In the genomic region with DNA sequence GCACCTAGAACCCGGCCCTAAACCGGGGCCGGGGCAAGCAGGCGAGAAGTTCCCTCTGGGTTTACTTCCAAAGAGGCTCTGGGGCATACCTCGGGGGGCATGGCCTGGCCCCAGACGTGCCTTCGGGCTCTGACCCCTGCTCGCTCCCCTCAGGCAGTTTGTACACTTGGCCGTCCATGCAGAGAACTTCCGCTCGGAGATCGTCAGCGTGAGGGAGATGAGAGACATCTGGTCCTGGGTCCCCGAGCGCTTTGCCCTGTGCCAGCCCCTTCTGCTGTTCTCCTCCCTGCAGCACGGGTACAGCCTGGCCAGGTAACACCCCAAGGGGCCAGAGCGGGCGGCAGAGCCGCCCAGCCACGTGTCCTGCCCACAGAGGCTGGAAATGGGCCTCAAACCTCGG, we compare ENCODE assay signal across 23 cellular contexts. TPM values are rescaled to one million over a fixed set of nuclear protein-coding genes. Genes with fewer than 3 reads are reported as not detected.
"Had no signal": no experiment of that assay in that cellular context is flagged by ENCODE, and none has a peak within 500 bp of the region (broad histone marks: within the 10 kb centered on the region; RNA-seq: fewer than 3 reads in every experiment).

No MANE protein-coding gene starts in this region.

- H3K4me3 Mint-ChIP-seq: activated CD4-positive, alpha-beta T cell treated with anti-CD3 and anti-CD28 coated beads, Interleukin-2, amount 10 ng/mL, durations not matched to agents 24 days and 14 days; activated CD8-positive, alpha-beta T cell treated with anti-CD3 and anti-CD28 coated beads, Interleukin-2, amount 10 ng/mL, durations not matched to agents 7 days and 5 days; activated T-cell treated with anti-CD3 and anti-CD28 coated beads, Interleukin-2, amount 50 U/mL, for 72 hours; brain; immature natural killer cell; naive thymus-derived CD8-positive, alpha-beta T cell; stimulated activated naive CD8-positive, alpha-beta T cell treated with anti-CD3 and anti-CD28 coated beads, Interleukin-15, Interleukin-2, amounts not matched to agents 100 ng/mL and 50 ng/mL, for 24 hours; T-helper 17 cell had no signal

- ATAC-seq: activated CD8-positive, alpha-beta T cell treated with anti-CD3 and anti-CD28 coated beads, Interleukin-2, amount 10 ng/mL, durations not matched to agents 7 days and 5 days; activated naive CD4-positive, alpha-beta T cell treated with anti-CD3 and anti-CD28 coated beads, Interleukin-2, amount 50 U/mL, for 72 hours; activated T-cell treated with anti-CD3 and anti-CD28 coated beads, Interleukin-2, amount 50 U/mL, for 72 hours; naive thymus-derived CD8-positive, alpha-beta T cell; T-helper 17 cell had no signal

- H3K36me3 Mint-ChIP-seq: activated naive CD4-positive, alpha-beta T cell treated with anti-CD3 and anti-CD28 coated beads, Interleukin-2, amount 50 U/mL, for 72 hours had no signal

- H3K27ac Mint-ChIP-seq: activated CD4-positive, alpha-beta T cell treated with anti-CD3 and anti-CD28 coated beads, Interleukin-2, amount 10 ng/mL, durations not matched to agents 24 days and 14 days; activated T-cell treated with anti-CD3 and anti-CD28 coated beads, Interleukin-2, amount 50 U/mL, for 72 hours; stimulated activated naive CD8-positive, alpha-beta T cell treated with anti-CD3 and anti-CD28 coated beads, Interleukin-15, Interleukin-2, amounts not matched to agents 100 ng/mL and 50 ng/mL, for 24 hours; T-helper 17 cell had no signal

- H3K4me1 Mint-ChIP-seq: activated CD4-positive, alpha-beta T cell treated with anti-CD3 and anti-CD28 coated beads, Interleukin-2, amount 10 ng/mL, durations not matched to agents 24 days and 14 days; immature natural killer cell; T-helper 17 cell had no signal

- H3K27me3 Mint-ChIP-seq: activated CD4-positive, alpha-beta T cell treated with anti-CD3 and anti-CD28 coated beads, Interleukin-2, amount 10 ng/mL, durations not matched to agents 24 days and 14 days; brain; naive thymus-derived CD8-positive, alpha-beta T cell; stimulated activated naive CD8-positive, alpha-beta T cell treated with anti-CD3 and anti-CD28 coated beads, Interleukin-15, Interleukin-2, amounts not matched to agents 100 ng/mL and 50 ng/mL, for 24 hours; T-helper 17 cell had no signal

- DNase-seq: activated CD4-positive, alpha-beta T cell treated with anti-CD3 and anti-CD28 coated beads, Interleukin-2, amount 10 ng/mL, durations not matched to agents 24 days and 14 days; activated CD4-positive, CD25-positive, alpha-beta regulatory T cell; activated CD8-positive, alpha-beta memory T cell treated with anti-CD3 and anti-CD28 coated beads, Interleukin-2, amount 50 U/mL, for 48 hours; activated CD8-positive, alpha-beta T cell treated with anti-CD3 and anti-CD28 coated beads, Interleukin-2, amount 10 ng/mL, durations not matched to agents 7 days and 5 days; activated gamma-delta T cell; activated T-cell treated with anti-CD3 and anti-CD28 coated beads, Interleukin-2, amount 50 U/mL, for 72 hours; cortex of kidney; effector CD8-positive, alpha-beta T cell; foreskin fibroblast; glutamatergic neuron; immature natural killer cell; naive thymus-derived CD8-positive, alpha-beta T cell; posterior cingulate gyrus; small intestine; stimulated activated CD4-positive, alpha-beta T cell treated with anti-CD3 and anti-CD28 coated beads, Interleukin-4, amount 100 ng/mL, for 4 hours; stimulated activated CD8-positive, alpha-beta memory T cell treated with anti-CD3 and anti-CD28 coated beads, Interleukin-4, amount 100 ng/mL, for 48 hours; T-helper 17 cell had no signal

- H3K9me3 Mint-ChIP-seq: activated CD4-positive, alpha-beta T cell treated with anti-CD3 and anti-CD28 coated beads, Interleukin-2, amount 10 ng/mL, durations not matched to agents 24 days and 14 days; activated naive CD4-positive, alpha-beta T cell treated with anti-CD3 and anti-CD28 coated beads, Interleukin-2, amount 50 U/mL, for 72 hours; activated T-cell treated with anti-CD3 and anti-CD28 coated beads, Interleukin-2, amount 50 U/mL, for 72 hours; brain; immature natural killer cell; naive thymus-derived CD8-positive, alpha-beta T cell; stimulated activated naive CD8-positive, alpha-beta T cell treated with anti-CD3 and anti-CD28 coated beads, Interleukin-15, Interleukin-2, amounts not matched to agents 100 ng/mL and 50 ng/mL, for 24 hours had no signal

RNA-seq across cellular contexts. Expression of a gene that starts 27.0 kb away (rescaled TPM):
- total RNA-seq: activated CD4-positive, alpha-beta T cell treated with anti-CD3 and anti-CD28 coated beads, Interleukin-2, amount 10 ng/mL, durations not matched to agents 24 days and 14 days; activated naive CD4-positive, alpha-beta T cell treated with anti-CD3 and anti-CD28 coated beads, Interleukin-2, amount 50 U/mL, for 72 hours; activated T-cell treated with anti-CD3 and anti-CD28 coated beads, Interleukin-2, amount 50 U/mL, for 72 hours; naive thymus-derived CD8-positive, alpha-beta T cell; T-helper 17 cell; ureter had no signal
- polyA plus RNA-seq: immature natural killer cell; naive thymus-derived CD8-positive, alpha-beta T cell had no signal

RNA-seq across cellular contexts. Expression of a gene that starts 33.1 kb away (rescaled TPM):
- total RNA-seq: activated CD4-positive, alpha-beta T cell treated with anti-CD3 and anti-CD28 coated beads, Interleukin-2, amount 10 ng/mL, durations not matched to agents 24 days and 14 days; activated CD8-positive, alpha-beta T cell treated with anti-CD3 and anti-CD28 coated beads, Interleukin-2, amount 10 ng/mL, durations not matched to agents 7 days and 5 days; right cardiac atrium; temporal lobe had no signal
